2 cellular contexts compared by ENCODE assay signal in genomic region chr21:33197546-33197945, GRCh38.
A peak's percentile ranks its signal among the peaks of the same experiment; 100 is the strongest.
TF ChIP-seq lines count a peak whose summit lies in the region.

No MANE protein-coding gene starts in this region.

TF ChIP-seq in liver, 16 proteins besides CTCF, POLR2A, EP300 and RAD21:
- TF ChIP-seq TAF1 (conservative IDR thresholded peaks at IDR 0.05) = no peak
- peak in 1 of 2 donors; percentile 9 for TF ChIP-seq EGR1 (IDR thresholded peaks at IDR 0.05; ENCODE audit: low read depth in 2 of 2)
- no peak for TF ChIP-seq JUND (IDR thresholded peaks at IDR 0.05)
- TF ChIP-seq NR2F2 (IDR thresholded peaks at IDR 0.05) = no peak
- no peak for TF ChIP-seq MAX (IDR thresholded peaks at IDR 0.05)
- peak in 1 of 2 donors; percentile 52 for TF ChIP-seq RXRA (IDR thresholded peaks at IDR 0.05)
- no peak for TF ChIP-seq GABPA (IDR thresholded peaks at IDR 0.05 in 1 of 2, conservative IDR thresholded peaks at IDR 0.05 in 1 of 2)
- peak; percentile 48 to 54 for TF ChIP-seq HNF4A (conservative IDR thresholded peaks at IDR 0.05)
- TF ChIP-seq HNF4G (IDR thresholded peaks at IDR 0.05) = no peak
- TF ChIP-seq FOXA1 (IDR thresholded peaks at IDR 0.05) = peak; percentile 43
- TF ChIP-seq FOXA2 (IDR thresholded peaks at IDR 0.05) = no peak
- peak; percentile 52 for TF ChIP-seq SP1 (IDR thresholded peaks at IDR 0.05)

TF ChIP-seq in HepG2, 621 proteins besides CTCF, POLR2A, EP300 and RAD21:
- TF ChIP-seq ZBTB3 (CRISPR knock-in tag; IDR thresholded peaks at IDR 0.05; ENCODE audit: borderline replicate concordance, low read depth) (no peak), ZFP62 (CRISPR knock-in tag; IDR thresholded peaks at IDR 0.05) (no peak)
TF ChIP-seq in HepG2: peak in this region for 0.
